7 cellular contexts compared by ENCODE assay signal in genomic region chr11:55459871-55460270, GRCh38.
DNase-seq lines count a peak whose midpoint lies in the region; FAIRE-seq and TF ChIP-seq lines count a peak whose summit lies in the region.
"Not testable (repeated sequence)": the region's sequence is repeated elsewhere in the genome, so short reads cannot be mapped to it uniquely, and the experiment has no call there.

No MANE protein-coding gene starts in this region.

- H3K4me1 ChIP-seq in NT2/D1 (ENCODE audit: insufficient read depth, insufficient read length); PC-9 (replicated peaks; ENCODE audit: insufficient read depth); kidney (ENCODE audit: control insufficient read depth in 1 of 2, insufficient read depth in 1 of 2, low read depth in 1 of 2, low read length in 2 of 2): not testable (repeated sequence)

- CTCF ChIA-PET in PC-9 (lab: Charles Lee), result not testable (repeated sequence)

- not testable (repeated sequence) for H3K36me3 ChIP-seq in NT2/D1 (ENCODE audit: insufficient read depth, insufficient read length, low read length); PC-9 (ENCODE audit: low read depth); kidney (ENCODE audit: control insufficient read depth in 1 of 2, insufficient read depth in 2 of 2, low read length in 2 of 2)

- POLR2A ChIA-PET in PC-9 (lab: Charles Lee; ENCODE audit: unreplicated experiment), result not testable (repeated sequence)

- not testable (repeated sequence) for H3K79me2 ChIP-seq in PC-9 (ENCODE audit: low read depth)

- H2AFZ ChIP-seq in PC-9, result 0 out of 2 replicates have a peak overlapping the region, but pooled peaks have one; percentile 55

- DNase-seq in ELF-1 (ENCODE audit: low read depth, low spot score) (peak; percentile 3), NCI-H1105 treated with DMSO at 0.1 percent for 48 hours (lab: John Stamatoyannopoulos, UW) (peak; percentile 6), NT2/D1 (ENCODE audit: low read depth, low spot score) (peak; percentile 0), kidney (peak; percentile 10)
- DNase-seq in HTR-8/SVneo (ENCODE audit: insufficient read length, low spot score); PC-9; urothelium cell line (ENCODE audit: low spot score): not testable (repeated sequence)

- H3K27me3 ChIP-seq in NT2/D1 (ENCODE audit: insufficient read depth, insufficient read length); PC-9 (ENCODE audit: insufficient read depth, low read depth): not testable (repeated sequence)

- H3F3A ChIP-seq in PC-9 (ENCODE audit: insufficient read depth, low read depth), result not testable (repeated sequence)

- H3K4me3 ChIP-seq in NT2/D1 (ENCODE audit: insufficient read length, low read depth); PC-9; kidney (ENCODE audit: low read length in 2 of 2): not testable (repeated sequence)

- not testable (repeated sequence) for BruUV-seq in PC-9 (replicated peaks; lab: Mats Ljungman, UMichigan)

- not testable (repeated sequence) for H3K9ac ChIP-seq in NT2/D1 (ENCODE audit: insufficient read length, low read depth); kidney (ENCODE audit: low read length in 2 of 2)

- not testable (repeated sequence) for H3K9me2 ChIP-seq in PC-9 (ENCODE audit: insufficient read depth)

- FAIRE-seq in HTR-8/SVneo (lab: Jason Lieb, UNC), result peak; percentile 92
- not testable (repeated sequence) for FAIRE-seq in kidney (lab: Jason Lieb, UNC)
- FAIRE-seq in urothelium cell line (lab: Jason Lieb, UNC), result peak; percentile 97

- peak overlapping the region; percentile 40 for H3K4me2 ChIP-seq in PC-9

- H3K9me3 ChIP-seq in NT2/D1 (ENCODE audit: insufficient read depth, low read length); PC-9 (ENCODE audit: insufficient read depth, low read depth); kidney (ENCODE audit: control insufficient read depth in 1 of 2, low read length in 2 of 2): not testable (repeated sequence)

- intact Hi-C loops in PC-9 (cut with micrococcal nuclease; ENCODE audit: unreplicated experiment); kidney (cut with DNase I): not testable (repeated sequence)

- H4K20me1 ChIP-seq in PC-9 (ENCODE audit: insufficient read depth), result not testable (repeated sequence)

- TF ChIP-seq CTCF in PC-9 (conservative IDR thresholded peaks at IDR 0.05); kidney (IDR thresholded peaks at IDR 0.05; ENCODE audit: borderline replicate concordance, extremely low read depth, insufficient read depth): not testable (repeated sequence)

- not testable (repeated sequence) for H3K27ac ChIP-seq in PC-9; kidney (ENCODE audit: low read depth in 2 of 2, low read length in 2 of 2)
